Comparison of ENCODE assay signal across 1 cellular context in genomic region chr5:100776244-100776643, GRCh38.
TF ChIP-seq lines count a peak whose summit lies in the region.

No MANE protein-coding gene starts in this region.

TF ChIP-seq in GM23338, 12 proteins besides CTCF, POLR2A, EP300 and RAD21 (continued from another document):
- TF ChIP-seq REST (IDR thresholded peaks at IDR 0.05; ENCODE audit: unreplicated experiment) (no peak), ZNF462 (CRISPR knock-in tag; IDR thresholded peaks at IDR 0.05) (no peak), NANOG (IDR thresholded peaks at IDR 0.05; ENCODE audit: borderline replicate concordance) (no peak), JUNB (IDR thresholded peaks at IDR 0.05; ENCODE audit: unreplicated experiment) (no peak), ZNF331 (CRISPR knock-in tag; IDR thresholded peaks at IDR 0.05; ENCODE audit: low read depth) (no peak), CREB1 (CRISPR knock-in tag; IDR thresholded peaks at IDR 0.05; ENCODE audit: low read depth) (no peak), ZNF114 (CRISPR knock-in tag; IDR thresholded peaks at IDR 0.05) (no peak), STAT1 (IDR thresholded peaks at IDR 0.05; ENCODE audit: unreplicated experiment) (no peak), ETS1 (IDR thresholded peaks at IDR 0.05) (no peak), EZH2 (IDR thresholded peaks at IDR 0.05; ENCODE audit: low read depth, unreplicated experiment) (no peak), EZH2phosphoT487 (IDR thresholded peaks at IDR 0.05; ENCODE audit: unreplicated experiment) (no peak)
